ENCODE assay signal across 15 cellular contexts in the genomic region with DNA sequence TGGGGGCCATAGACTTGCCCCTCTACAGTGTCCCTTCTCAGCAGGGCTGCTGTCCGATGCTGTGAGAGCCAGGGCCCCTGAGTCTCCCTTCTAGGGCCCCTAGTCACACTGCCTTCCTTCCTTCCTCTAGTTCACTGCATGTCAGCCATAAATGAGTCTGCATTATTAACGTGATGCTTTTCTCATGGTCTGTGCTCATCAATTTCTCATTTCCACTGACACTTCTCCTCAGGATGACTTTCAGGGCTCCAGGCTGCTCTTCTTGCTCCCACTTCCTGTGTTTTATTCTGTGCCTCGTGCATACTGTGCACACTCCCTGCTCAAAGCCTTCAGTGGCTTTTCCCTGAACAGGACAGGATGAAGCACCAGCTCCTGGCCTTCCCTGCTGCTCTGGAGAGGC.
A peak's percentile ranks its signal among the peaks of the same experiment; 100 is the strongest.
DNase-seq lines count a peak whose midpoint lies in the region; ATAC-seq, FAIRE-seq and TF ChIP-seq lines count a peak whose summit lies in the region.
"Had no signal": no experiment of that assay in that cellular context is flagged by ENCODE, and none has a peak within 500 bp of the region (broad histone marks: within the 10 kb centered on the region; RNA-seq: fewer than 3 reads in every experiment).

No MANE protein-coding gene starts in this region.

- no peak overlapping the region for H3K9ac ChIP-seq in HepG2 (ENCODE audit: insufficient read depth, low read depth, low read length)

- in situ Hi-C loops in HepG2 (cut with HindIII; ENCODE audit: extremely low pct_ligation_motif_present, low pct_unique_long_range_greater_than_20kb), result no loop called here

- TF ChIP-seq EP300 in HepG2 (IDR thresholded peaks at IDR 0.05; ENCODE audit: low read depth in 2 of 2, low read length in 2 of 2) (no peak), HepG2 (CRISPR knock-in tag; IDR thresholded peaks at IDR 0.05; ENCODE audit: borderline replicate concordance) (no peak)

- BruUV-seq in HepG2 (replicated peaks; lab: Mats Ljungman, UMichigan), result no TSS peak

- TF ChIP-seq POLR2A in right lobe of liver (IDR thresholded peaks at IDR 0.05) (no peak), HepG2 (IDR thresholded peaks at IDR 0.05; ENCODE audit: insufficient read depth in 1 of 2, low read depth in 2 of 2, low read length in 2 of 2) (no peak)

- TF ChIP-seq RAD21 in HepG2 (CRISPR knock-in tag; IDR thresholded peaks at IDR 0.05), result no peak

- TF ChIP-seq CTCF in right lobe of liver (IDR thresholded peaks at IDR 0.05) (no peak), HepG2 (CRISPR knock-in tag; IDR thresholded peaks at IDR 0.05) (no peak)
- no peak for TF ChIP-seq CTCF in activated CD8-positive, alpha-beta T cell treated with anti-CD3 and anti-CD28 coated beads for 36 hours (IDR thresholded peaks at IDR 0.05)

- WGBS in right lobe of liver (ENCODE audit: insufficient coverage, low coverage, low lambda C conversion rate, missing lambda C conversion rate), result 64% methylated on average over 3 of the region's 3 CpGs
- 84% methylated on average over 3 of the region's 3 CpGs for WGBS in HepG2 (ENCODE audit: low lambda C conversion rate)

- no peaks in the 10 kb centered on the region for H3K9me3 Mint-ChIP-seq in activated CD8-positive, alpha-beta T cell treated with anti-CD3 and anti-CD28 coated beads for 36 hours
- no peaks in the 10 kb centered on the region for H3K9me3 Mint-ChIP-seq in memory B cell

- ATAC-seq in right lobe of liver (peak; percentile 31 to 51 (median 48)), HepG2 (no peak), memory B cell (ENCODE audit: low read depth) (no peak), HG02885 (IDR thresholded peaks at IDR 0.05; ENCODE audit: poor library complexity, unreplicated experiment) (no peak), GM18502 (IDR thresholded peaks at IDR 0.05; ENCODE audit: poor library complexity, unreplicated experiment) (no peak)
- ATAC-seq in activated CD8-positive, alpha-beta T cell treated with anti-CD3 and anti-CD28 coated beads for 36 hours, result peak; percentile 52

- H3K36me3 ChIP-seq in right lobe of liver (no peaks in the 10 kb centered on the region), HepG2 (replicated peaks in 1 of 2; ENCODE audit: control insufficient read depth in 1 of 2, insufficient read depth in 2 of 2, low read length in 2 of 2) (no peaks in the 10 kb centered on the region)
- H3K36me3 ChIP-seq: brain microvascular endothelial cell, pancreas, SJCRH30, tibial artery had no signal

- no peaks in the 10 kb centered on the region for H3K9me3 ChIP-seq in right lobe of liver
- no peaks in the 10 kb centered on the region for H3K9me3 ChIP-seq in HepG2 (ENCODE audit: low read length)
- H3K9me3 ChIP-seq: pancreas, SJCRH30, tibial artery had no signal

- DNase-seq in right lobe of liver, result no peak
- DNase-seq in HepG2 (ENCODE audit: low spot score), result no peak
- peak; percentile 33 for DNase-seq in activated CD8-positive, alpha-beta T cell treated with anti-CD3 and anti-CD28 coated beads for 36 hours
- no peak for DNase-seq in memory B cell (ENCODE audit: low spot score in 2 of 2)
- no peak for DNase-seq in OCI-M2 (lab: John Stamatoyannopoulos, UW; ENCODE audit: unreplicated experiment)
- DNase-seq in LoVo (ENCODE audit: low spot score), result no peak
- DNase-seq: brain microvascular endothelial cell; effector memory CD4-positive, alpha-beta T cell; foreskin fibroblast; NCI-H1048; pancreas; SJCRH30; tibial artery had no signal

- intact Hi-C loops in right lobe of liver (cut with DNase I), result no loop called here
- intact Hi-C loops in HepG2 (cut with micrococcal nuclease; ENCODE audit: unreplicated experiment), result no loop called here
- intact Hi-C loops in activated CD8-positive, alpha-beta T cell treated with anti-CD3 and anti-CD28 coated beads for 36 hours (cut with micrococcal nuclease), result loop anchor here (2.0 kb wide), 1 partner anchor 17 kb away; no protein-coding TSS in a partner anchor

- H3K4me3 ChIP-seq in right lobe of liver (no peak overlapping the region), HepG2 (replicated peaks in 1 of 3; ENCODE audit: insufficient read depth in 1 of 3, low read depth in 2 of 3, low read length in 3 of 3) (no peak overlapping the region)
- H3K4me3 ChIP-seq: pancreas, SJCRH30, tibial artery had no signal

- CTCF ChIA-PET in HepG2 (lab: Yijun Ruan, JAX; ENCODE audit: low intra/inter-chr PET ratio, low total read pairs), result no interaction called here
- CTCF ChIA-PET in activated CD8-positive, alpha-beta T cell treated with anti-CD3 and anti-CD28 coated beads for 36 hours (lab: Charles Lee), result interaction anchor here (1.2 to 1.9 kb wide), 2 partner anchors 21 to 37 kb away, joined by 3 to 4 read pairs; no protein-coding TSS in a partner anchor

- H3K27ac ChIP-seq in right lobe of liver (no peak overlapping the region), HepG2 (ENCODE audit: extremely low read length, insufficient read depth, low read length) (no peak overlapping the region)
- H3K27ac ChIP-seq: brain microvascular endothelial cell, pancreas, SJCRH30, tibial artery had no signal

- H3K4me2 ChIP-seq in HepG2 (ENCODE audit: low read depth, low read length), result no peak overlapping the region

- H4K20me1 ChIP-seq in HepG2 (ENCODE audit: insufficient read depth, low read length), result peaks cover 5% of the 10 kb centered on the region; the same call in 1 of the 2 replicates

- no peak overlapping the region for H2AFZ ChIP-seq in HepG2 (ENCODE audit: low read length)

- H3K27ac Mint-ChIP-seq in activated CD8-positive, alpha-beta T cell treated with anti-CD3 and anti-CD28 coated beads for 36 hours, result peak overlapping the region; percentile 83
- H3K27ac Mint-ChIP-seq in memory B cell, result peak overlapping the region; percentile 73

- peak overlapping the region; percentile 0 for H3K4me3 Mint-ChIP-seq in activated CD8-positive, alpha-beta T cell treated with anti-CD3 and anti-CD28 coated beads for 36 hours
- H3K4me3 Mint-ChIP-seq in memory B cell, result peak overlapping the region; percentile 63

- H3K36me3 Mint-ChIP-seq in activated CD8-positive, alpha-beta T cell treated with anti-CD3 and anti-CD28 coated beads for 36 hours (ENCODE audit: low read depth), result peaks cover 8% of the 10 kb centered on the region
- H3K36me3 Mint-ChIP-seq in memory B cell, result no peaks in the 10 kb centered on the region

- POLR2A ChIA-PET in HepG2 (lab: Yijun Ruan, JAX), result no interaction called here
- POLR2A ChIA-PET in activated CD8-positive, alpha-beta T cell treated with anti-CD3 and anti-CD28 coated beads for 36 hours (lab: Charles Lee), result interaction anchor here (4.1 kb wide), 1 partner anchor 33 kb away, joined by 33 read pairs; no protein-coding TSS in a partner anchor

- peaks cover 57% of the 10 kb centered on the region for H3K4me1 Mint-ChIP-seq in activated CD8-positive, alpha-beta T cell treated with anti-CD3 and anti-CD28 coated beads for 36 hours (ENCODE audit: low read depth)
- peaks cover 28% of the 10 kb centered on the region for H3K4me1 Mint-ChIP-seq in memory B cell

- H3K79me2 ChIP-seq in HepG2 (ENCODE audit: insufficient read depth, low read length), result no peaks in the 10 kb centered on the region

- no peak for FAIRE-seq in HepG2 (lab: Jason Lieb, UNC)
- FAIRE-seq: pancreas had no signal

- H3K27me3 Mint-ChIP-seq in activated CD8-positive, alpha-beta T cell treated with anti-CD3 and anti-CD28 coated beads for 36 hours, result no peaks in the 10 kb centered on the region
- H3K27me3 Mint-ChIP-seq in memory B cell, result no peaks in the 10 kb centered on the region

- H3K27me3 ChIP-seq in right lobe of liver (no peaks in the 10 kb centered on the region), HepG2 (ENCODE audit: control insufficient read depth in 1 of 2, insufficient read depth in 2 of 2, low read length in 2 of 2) (no peaks in the 10 kb centered on the region)
- H3K27me3 ChIP-seq: brain microvascular endothelial cell, pancreas, SJCRH30, tibial artery had no signal

- peaks cover 0 to 5% (median 0%) of the 10 kb centered on the region in 4 donors for H3K4me1 ChIP-seq in right lobe of liver
- H3K4me1 ChIP-seq in HepG2 (ENCODE audit: insufficient read depth, low read length), result no peaks in the 10 kb centered on the region
- H3K4me1 ChIP-seq: pancreas, SJCRH30, tibial artery had no signal

TF ChIP-seq in HepG2, 621 proteins besides CTCF, POLR2A, EP300 and RAD21:
- TF ChIP-seq ADNP (CRISPR knock-in tag; IDR thresholded peaks at IDR 0.05) (no peak), ZNF589 (CRISPR knock-in tag; conservative IDR thresholded peaks at IDR 0.05) (no peak), SP140L (CRISPR knock-in tag; IDR thresholded peaks at IDR 0.05; ENCODE audit: borderline replicate concordance) (no peak), ZNF232 (CRISPR knock-in tag; IDR thresholded peaks at IDR 0.05; ENCODE audit: borderline replicate concordance) (no peak), ATAD3A (CRISPR knock-in tag; IDR thresholded peaks at IDR 0.05) (no peak)

Comparison
In these comparisons a context has a peak if more than half of its experiments do, and no peak if none do; other contexts are left out.
1. ATAC-seq: peak in right lobe of liver (4 of 4) and activated CD8-positive, alpha-beta T cell treated with anti-CD3 and anti-CD28 coated beads for 36 hours (single experiment); none in HepG2 (single experiment), memory B cell (single experiment), HG02885 (single experiment) and GM18502 (single experiment).